Comparison of ENCODE assay signal across 1 cellular context in the genomic region with DNA sequence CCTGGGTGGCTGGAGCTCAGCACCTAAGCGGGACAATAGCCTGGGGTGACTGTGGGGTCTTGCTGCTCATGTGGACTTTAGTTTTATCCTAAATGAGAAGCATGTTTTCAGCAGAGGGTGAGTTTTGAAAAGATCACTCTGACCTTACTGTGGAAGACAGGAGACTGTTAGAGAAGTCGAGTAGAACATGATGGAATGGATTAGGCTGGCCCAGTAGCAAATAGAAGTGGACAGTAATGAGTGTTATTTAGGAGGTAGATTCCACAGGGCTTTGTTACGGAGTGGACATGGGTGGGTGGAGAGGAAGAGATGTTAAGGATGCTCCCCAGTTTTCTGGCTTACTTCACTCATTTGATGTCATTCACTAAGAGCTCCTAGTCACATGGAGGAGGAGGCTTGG.
TF ChIP-seq lines count a peak whose summit lies in the region.

No MANE protein-coding gene starts in this region.

TF ChIP-seq in H1, 55 proteins besides CTCF, POLR2A, EP300 and RAD21 (continued from another document):
- no peak for TF ChIP-seq BRCA1 (IDR thresholded peaks at IDR 0.05; ENCODE audit: low read depth, low read length)
- TF ChIP-seq, protein P1, sequence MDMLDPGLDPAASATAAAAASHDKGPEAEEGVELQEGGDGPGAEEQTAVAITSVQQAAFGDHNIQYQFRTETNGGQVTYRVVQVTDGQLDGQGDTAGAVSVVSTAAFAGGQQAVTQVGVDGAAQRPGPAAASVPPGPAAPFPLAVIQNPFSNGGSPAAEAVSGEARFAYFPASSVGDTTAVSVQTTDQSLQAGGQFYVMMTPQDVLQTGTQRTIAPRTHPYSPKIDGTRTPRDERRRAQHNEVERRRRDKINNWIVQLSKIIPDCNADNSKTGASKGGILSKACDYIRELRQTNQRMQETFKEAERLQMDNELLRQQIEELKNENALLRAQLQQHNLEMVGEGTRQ (IDR thresholded peaks at IDR 0.05; ENCODE audit: low read length): no peak
- TF ChIP-seq GTF2F1 (IDR thresholded peaks at IDR 0.05; ENCODE audit: borderline replicate concordance, low read depth, low read length): no peak
- no peak for TF ChIP-seq CHD1 (IDR thresholded peaks at IDR 0.05; ENCODE audit: low read depth, low read length)
- TF ChIP-seq, protein P2, sequence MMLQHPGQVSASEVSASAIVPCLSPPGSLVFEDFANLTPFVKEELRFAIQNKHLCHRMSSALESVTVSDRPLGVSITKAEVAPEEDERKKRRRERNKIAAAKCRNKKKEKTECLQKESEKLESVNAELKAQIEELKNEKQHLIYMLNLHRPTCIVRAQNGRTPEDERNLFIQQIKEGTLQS (IDR thresholded peaks at IDR 0.05; ENCODE audit: insufficient read depth, low read depth, low read length): no peak
- TF ChIP-seq, protein P3, sequence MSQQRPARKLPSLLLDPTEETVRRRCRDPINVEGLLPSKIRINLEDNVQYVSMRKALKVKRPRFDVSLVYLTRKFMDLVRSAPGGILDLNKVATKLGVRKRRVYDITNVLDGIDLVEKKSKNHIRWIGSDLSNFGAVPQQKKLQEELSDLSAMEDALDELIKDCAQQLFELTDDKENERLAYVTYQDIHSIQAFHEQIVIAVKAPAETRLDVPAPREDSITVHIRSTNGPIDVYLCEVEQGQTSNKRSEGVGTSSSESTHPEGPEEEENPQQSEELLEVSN (IDR thresholded peaks at IDR 0.05): no peak
- no peak for TF ChIP-seq CREB1 (IDR thresholded peaks at IDR 0.05)
- no peak for TF ChIP-seq SIRT6 (IDR thresholded peaks at IDR 0.05; ENCODE audit: low read length)
